In the genomic region with DNA sequence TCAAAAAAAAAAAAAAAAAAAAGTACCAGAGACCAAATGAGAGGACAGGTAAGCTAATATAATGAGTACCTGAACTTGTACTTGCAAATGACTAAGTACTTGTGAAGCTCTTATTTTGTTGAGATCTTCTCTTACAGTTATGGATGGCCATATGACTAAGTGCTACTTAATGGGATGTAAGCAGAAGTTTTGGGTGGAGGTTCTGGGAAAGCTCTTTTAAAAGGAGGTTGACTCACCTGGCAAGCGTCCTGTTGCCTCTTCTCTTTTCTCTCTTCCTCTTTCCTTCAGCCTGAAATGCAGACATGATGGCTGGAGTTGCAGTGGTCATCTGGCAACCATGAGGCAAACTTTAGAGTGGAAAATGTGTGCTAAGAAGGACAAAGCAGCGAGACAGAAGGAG, we compare ENCODE assay signal across 18 cellular contexts. TPM values are rescaled to one million over a fixed set of nuclear protein-coding genes. Genes with fewer than 3 reads are reported as not detected.
DNase-seq lines count a peak whose midpoint lies in the region; ATAC-seq, FAIRE-seq and TF ChIP-seq lines count a peak whose summit lies in the region.
"Had no signal": no experiment of that assay in that cellular context is flagged by ENCODE, and none has a peak within 500 bp of the region (broad histone marks: within the 10 kb centered on the region; RNA-seq: fewer than 3 reads in every experiment).

No MANE protein-coding gene starts in this region.

- CTCF ChIA-PET in A549 (lab: Yijun Ruan, JAX) (interaction anchor here (1.0 to 1.2 kb wide), 2 partner anchors 22 to 69 kb away, joined by 3 read pairs; no protein-coding TSS in a partner anchor), OCI-LY7 (lab: Charles Lee; ENCODE audit: unreplicated experiment) (no interaction called here)

- 48% methylated on average over 2 of the region's 2 CpGs for WGBS in A549 (ENCODE audit: missing lambda C conversion rate)

- no peak overlapping the region for H2AFZ ChIP-seq in OCI-LY7 (ENCODE audit: low read length)

- BruUV-seq in OCI-LY7 (replicated peaks; lab: Mats Ljungman, UMichigan), result no TSS peak

- H3K36me3 ChIP-seq in OCI-LY7 (ENCODE audit: insufficient read depth, low read length), result no peaks in the 10 kb centered on the region
- H3K36me3 ChIP-seq: ovary, transverse colon had no signal

- no peaks in the 10 kb centered on the region for H4K20me1 ChIP-seq in OCI-LY7 (ENCODE audit: insufficient read depth, low read length)

- H3K79me2 ChIP-seq in OCI-LY7 (ENCODE audit: insufficient read depth, low read depth, low read length), result no peaks in the 10 kb centered on the region

- no peak for TF ChIP-seq RAD21 in A549 (conservative IDR thresholded peaks at IDR 0.05 in 1 of 2, IDR thresholded peaks at IDR 0.05 in 1 of 2)

- H3K4me2 ChIP-seq in A549 (no peak overlapping the region), OCI-LY7 (ENCODE audit: low read length) (no peak overlapping the region)

- no peak overlapping the region for H3K4me3 ChIP-seq in A549
- H3K4me3 ChIP-seq in foreskin fibroblast (ENCODE audit: low read depth in 1 of 2, low read length in 2 of 2), result no peak overlapping the region
- H3K4me3 ChIP-seq in OCI-LY7 (ENCODE audit: low read depth, low read length, poor library complexity, severe bottlenecking), result no peak overlapping the region
- H3K4me3 ChIP-seq: ovary, transverse colon had no signal

- TF ChIP-seq EP300 in A549 (IDR thresholded peaks at IDR 0.05), result no peak

- H3K27ac ChIP-seq in A549 (no peak overlapping the region), OCI-LY7 (ENCODE audit: low read depth, low read length, poor library complexity, severe bottlenecking) (no peak overlapping the region)
- H3K27ac ChIP-seq: ovary, transverse colon had no signal

- POLR2A ChIA-PET in A549 (lab: Yijun Ruan, JAX), result no interaction called here
- POLR2A ChIA-PET in OCI-LY7 (lab: Charles Lee), result interaction anchor here (0.5 kb wide), 1 partner anchor 693 kb away, joined by 3 read pairs; no protein-coding TSS in a partner anchor

- intact Hi-C loops in OCI-LY7 (cut with micrococcal nuclease; ENCODE audit: unreplicated experiment), result no loop called here

- H3K9me3 ChIP-seq in A549, result no peaks in the 10 kb centered on the region
- H3K9me3 ChIP-seq in OCI-LY7 (ENCODE audit: low read length), result no peaks in the 10 kb centered on the region
- H3K9me3 ChIP-seq: Caco-2, ovary, transverse colon had no signal

- no peak; a peak in 1 of 6 replicates for ATAC-seq in A549
- no peak for ATAC-seq in GM19328 (IDR thresholded peaks at IDR 0.05; ENCODE audit: unreplicated experiment)
- ATAC-seq in HG03045 (IDR thresholded peaks at IDR 0.05; ENCODE audit: unreplicated experiment), result no peak
- ATAC-seq: left cardiac atrium; Panc1; stimulated activated effector memory CD8-positive, alpha-beta T cell treated with anti-CD3 and anti-CD28 coated beads, Interleukin-12 subunit alpha, Interleukin-12 subunit beta, amount 100 ng/mL, for 72 hours had no signal

- FAIRE-seq in A549 (lab: Jason Lieb, UNC), result peak; percentile 28
- FAIRE-seq: GM18507, small intestine had no signal

- TF ChIP-seq POLR2A in A549 (IDR thresholded peaks at IDR 0.05; ENCODE audit: low read length), result no peak

- 0 out of 3 replicates have a peak, but pooled peaks cover 16% of the 10 kb centered on the region for H3K4me1 ChIP-seq in A549
- no peaks in the 10 kb centered on the region for H3K4me1 ChIP-seq in OCI-LY7 (ENCODE audit: insufficient read depth, low read length, poor library complexity, severe bottlenecking)
- H3K4me1 ChIP-seq: Caco-2, transverse colon had no signal

- DNase-seq in A549 (ENCODE audit: low read depth in 1 of 2, low spot score in 1 of 2) (peak in 1 of 2 experiments; percentile 18), HCEC 1CT (peak; percentile 42), T1000 (lab: John Stamatoyannopoulos, UW) (peak; percentile 1), foreskin fibroblast (peak; percentile 49 to 70), NCI-H2196 (lab: John Stamatoyannopoulos, UW; ENCODE audit: unreplicated experiment) (no peak), OCI-LY7 (ENCODE audit: low spot score) (no peak)
- DNase-seq: ACHN, Caco-2, left cardiac atrium, NCI-H2081, ovary, small intestine, transverse colon had no signal

- no peaks in the 10 kb centered on the region for H3K9me2 ChIP-seq in OCI-LY7 (ENCODE audit: insufficient read depth, low read length)

- TF ChIP-seq CTCF in A549 (IDR thresholded peaks at IDR 0.05), result no peak
- no peak for TF ChIP-seq CTCF in foreskin fibroblast (IDR thresholded peaks at IDR 0.05; ENCODE audit: low read depth, low read length)
- no peak for TF ChIP-seq CTCF in OCI-LY7 (conservative IDR thresholded peaks at IDR 0.05; ENCODE audit: low read length)

TF ChIP-seq in A549, 52 proteins besides CTCF, POLR2A, EP300 and RAD21:
- TF ChIP-seq JUN (IDR thresholded peaks at IDR 0.05) (no peak), HDAC2 (IDR thresholded peaks at IDR 0.05) (no peak)

RNA-seq across cellular contexts. Expression of gene MED14, which starts 36.9 kb away (rescaled TPM):
- polyA plus RNA-seq in A549 (2011; rRNA removed), result 62.0 and 82.6 TPM in 2 replicates
- polyA plus RNA-seq in A549 (2012; cell fraction: cytosol; rRNA removed), result 24.3 and 27.1 TPM in 2 replicates
- polyA plus RNA-seq in A549 (2012; cell fraction: nucleus; rRNA removed), result 27.7 and 36.9 TPM in 2 replicates
- polyA plus RNA-seq in A549 (2017; fragmentation: RNase III; extraction: RNeasy Plus Mini Kit Qiagen cat#74134 plus additional on column Dnase treatment), result 22.5 to 26.8 TPM (median 23.5 TPM) in 3 replicates
- polyA minus RNA-seq in A549 (2011; rRNA and poly(A)+ RNA removed), result 69.6 and 90.6 TPM in 2 replicates
- 28.1 and 39.4 TPM in 2 replicates for total RNA-seq in OCI-LY7 (2014; rRNA removed; shearing (Covaris generic))
- total RNA-seq in OCI-LY7 (2022), result 57.0 and 73.8 TPM in 2 replicates

Comparison
In these comparisons a context has a peak if more than half of its experiments do, and no peak if none do; other contexts are left out.
1. DNase-seq: peak in HCEC 1CT (single experiment), T1000 (single experiment) and foreskin fibroblast (2 of 2); none in NCI-H2196 (single experiment) and OCI-LY7 (single experiment).